Comparison of ENCODE assay signal across 2 cellular contexts in the genomic region with DNA sequence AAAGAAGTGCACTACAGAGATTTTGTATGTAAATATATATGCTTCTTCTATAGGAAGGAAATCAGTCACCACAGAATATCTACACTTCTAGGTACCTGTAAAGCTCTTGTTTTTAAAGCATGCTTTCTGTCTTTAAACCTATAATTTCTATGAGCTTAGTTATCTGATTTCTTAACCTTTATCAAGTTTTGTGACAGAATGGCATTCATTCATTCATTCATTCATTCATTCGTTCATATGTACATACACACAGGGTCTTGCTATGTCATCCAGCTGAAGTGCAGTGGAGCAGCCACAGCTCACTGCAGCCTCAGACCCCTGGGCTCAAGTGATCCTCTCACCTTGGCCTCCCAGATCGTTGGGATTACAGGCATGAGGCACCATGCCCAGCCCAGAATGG.
TF ChIP-seq lines count a peak whose summit lies in the region.

No MANE protein-coding gene starts in this region.

TF ChIP-seq in HEK293, 187 proteins besides CTCF, POLR2A, EP300 and RAD21:
- TF ChIP-seq ZNF16 (tag by site-specific recombination; IDR thresholded peaks at IDR 0.05; ENCODE audit: low read depth) (no peak), ZNF24 (tag by site-specific recombination; IDR thresholded peaks at IDR 0.05) (0 out of 2 replicates have a peak, but pooled peaks have one; percentile 60)

TF ChIP-seq in K562, 482 proteins besides CTCF, POLR2A, EP300 and RAD21:
- TF ChIP-seq ARHGAP35 (IDR thresholded peaks at IDR 0.05; ENCODE audit: partially characterized antibody) = no peak
- no peak for TF ChIP-seq BRD9 (IDR thresholded peaks at IDR 0.05; ENCODE audit: low read depth, partially characterized antibody)
- TF ChIP-seq ZNF24 (IDR thresholded peaks at IDR 0.05) = peak; percentile 93
- no peak for TF ChIP-seq CBX3 (IDR thresholded peaks at IDR 0.05; ENCODE audit: borderline replicate concordance in 1 of 2, low read length in 2 of 2)
- TF ChIP-seq HMG20A (CRISPR knock-in tag; conservative IDR thresholded peaks at IDR 0.05) = no peak
